1 cellular context compared by ENCODE assay signal in genomic region chr5:137630972-137631370, GRCh38.
TF ChIP-seq lines count a peak whose summit lies in the region.

No MANE protein-coding gene starts in this region.

TF ChIP-seq in SK-N-SH treated with all-trans-retinoic acid at 6 μM for 48 hours, 23 proteins besides CTCF, POLR2A, EP300 and RAD21 (continued from another document):
- TF ChIP-seq CSRNP3 (CRISPR knock-in tag; IDR thresholded peaks at IDR 0.05) (no peak), RARB (CRISPR knock-in tag; IDR thresholded peaks at IDR 0.05) (no peak), TCF4 (CRISPR knock-in tag; IDR thresholded peaks at IDR 0.05; ENCODE audit: borderline replicate concordance) (no peak), ISL1 (CRISPR knock-in tag; IDR thresholded peaks at IDR 0.05) (no peak), GLIS3 (CRISPR knock-in tag; IDR thresholded peaks at IDR 0.05) (no peak), ZC3H10 (CRISPR knock-in tag; IDR thresholded peaks at IDR 0.05) (no peak), ZNF70 (CRISPR knock-in tag; IDR thresholded peaks at IDR 0.05) (no peak), CREB5 (CRISPR knock-in tag; IDR thresholded peaks at IDR 0.05; ENCODE audit: low read depth) (no peak), ZNF8 (CRISPR knock-in tag; IDR thresholded peaks at IDR 0.05) (no peak), CSDC2 (CRISPR knock-in tag; IDR thresholded peaks at IDR 0.05) (no peak), ZNF565 (CRISPR knock-in tag; conservative IDR thresholded peaks at IDR 0.05; ENCODE audit: low read depth) (no peak), BACH2 (CRISPR knock-in tag; IDR thresholded peaks at IDR 0.05; ENCODE audit: borderline replicate concordance) (no peak), ZFP30 (CRISPR knock-in tag; IDR thresholded peaks at IDR 0.05) (no peak)
